Comparison of ENCODE assay signal across 37 cellular contexts in genomic region chrX:134880866-134881265, GRCh38. TPM values are rescaled to one million over a fixed set of nuclear protein-coding genes. Genes with fewer than 3 reads are reported as not detected.
DNase-seq lines count a peak whose midpoint lies in the region; FAIRE-seq and TF ChIP-seq lines count a peak whose summit lies in the region.
"Had no signal": no experiment of that assay in that cellular context is flagged by ENCODE, and none has a peak within 500 bp of the region (broad histone marks: within the 10 kb centered on the region; RNA-seq: fewer than 3 reads in every experiment).

No MANE protein-coding gene starts in this region.

- no peak overlapping the region for H3K18ac ChIP-seq in mesenchymal stem cell (ENCODE audit: low read depth in 1 of 2, low read length in 2 of 2)

- no peak overlapping the region for H3K4ac ChIP-seq in mesenchymal stem cell (ENCODE audit: low read depth in 1 of 2, low read length in 2 of 2)

- H3K36me3 ChIP-seq in SK-N-SH (replicated peaks in 1 of 2; ENCODE audit: control insufficient read depth in 1 of 2, insufficient read depth in 2 of 2, low read length in 1 of 2) = no peaks in the 10 kb centered on the region
- no peaks in the 10 kb centered on the region for H3K36me3 ChIP-seq in mesenchymal stem cell (ENCODE audit: control insufficient read depth in 1 of 2, insufficient read depth in 2 of 2, low read depth in 1 of 2, low read length in 2 of 2)
- H3K36me3 ChIP-seq: cardiac muscle cell, colonic mucosa, heart left ventricle, left ventricle myocardium inferior, SJCRH30, thoracic aorta had no signal

- no peaks in the 10 kb centered on the region for H3K9me2 ChIP-seq in SK-N-SH

- POLR2A ChIA-PET in SK-N-SH (lab: Yijun Ruan, JAX) = interaction anchor here (0.6 kb wide), 1 partner anchor 94 kb away, joined by 4 read pairs; no protein-coding TSS in a partner anchor

- H3K9ac ChIP-seq in SK-N-SH (no peak overlapping the region), mesenchymal stem cell (ENCODE audit: low read length) (no peak overlapping the region)
- H3K9ac ChIP-seq: parathyroid adenoma had no signal

- no peak overlapping the region for H2BK12ac ChIP-seq in mesenchymal stem cell (ENCODE audit: low read length in 2 of 2)

- no peak for TF ChIP-seq POLR2A in GM12892 (IDR thresholded peaks at IDR 0.05; ENCODE audit: low read depth, low read length)

- H3K23ac ChIP-seq in mesenchymal stem cell (ENCODE audit: low read length in 2 of 2) = no peak overlapping the region

- no peak overlapping the region for H3K14ac ChIP-seq in mesenchymal stem cell (ENCODE audit: low read length in 2 of 2)

- no peak for TF ChIP-seq RAD21 in SK-N-SH (IDR thresholded peaks at IDR 0.05; ENCODE audit: low read length)

- H4K20me1 ChIP-seq in SK-N-SH (ENCODE audit: insufficient read depth) = no peaks in the 10 kb centered on the region

- no peak for TF ChIP-seq EP300 in SK-N-SH (IDR thresholded peaks at IDR 0.05; ENCODE audit: borderline replicate concordance in 1 of 2, low read depth in 1 of 2, low read length in 1 of 2)

- no peaks in the 10 kb centered on the region for H3F3A ChIP-seq in SK-N-SH (replicated peaks; ENCODE audit: insufficient read depth)

- H2BK15ac ChIP-seq in mesenchymal stem cell (ENCODE audit: low read depth, poor library complexity, severe bottlenecking) = no peak overlapping the region

- no peak overlapping the region for H2AK5ac ChIP-seq in mesenchymal stem cell (ENCODE audit: low read length, severe bottlenecking)

- H4K8ac ChIP-seq in mesenchymal stem cell (ENCODE audit: low read length) = no peak overlapping the region

- CTCF ChIA-PET in SK-N-SH (lab: Yijun Ruan, JAX) = interaction anchor here (0.9 kb wide), 1 partner anchor 19 kb away, joined by 3 read pairs; no protein-coding TSS in a partner anchor

- no peak overlapping the region for H3K27ac ChIP-seq in SK-N-SH (ENCODE audit: low read depth in 2 of 2, low read length in 1 of 2)
- H3K27ac ChIP-seq in mesenchymal stem cell (ENCODE audit: low read length, poor library complexity, severe bottlenecking) = no peak overlapping the region
- H3K27ac ChIP-seq: cardiac muscle cell, colonic mucosa, heart left ventricle, HL-60, left ventricle myocardium inferior, parathyroid adenoma, SJCRH30, thoracic aorta had no signal

- H2BK5ac ChIP-seq in mesenchymal stem cell (ENCODE audit: low read depth, low read length, poor library complexity, severe bottlenecking) = no peak overlapping the region

- no peaks in the 10 kb centered on the region for H3K79me1 ChIP-seq in mesenchymal stem cell (replicated peaks; ENCODE audit: low read length, poor library complexity, severe bottlenecking)

- no peaks in the 10 kb centered on the region for H3K79me2 ChIP-seq in SK-N-SH (ENCODE audit: insufficient read depth)
- H3K79me2 ChIP-seq: parathyroid adenoma had no signal

- WGBS in SK-N-SH (ENCODE audit: low lambda C conversion rate) = 39% methylated on average over 4 of the region's 4 CpGs
- WGBS in mesenchymal stem cell = 92% methylated on average over 2 of the region's 4 CpGs

- H3K9me3 ChIP-seq in SK-N-SH (no peaks in the 10 kb centered on the region), mesenchymal stem cell (ENCODE audit: control insufficient read depth, low read length) (no peaks in the 10 kb centered on the region)
- H3K9me3 ChIP-seq: colonic mucosa, heart left ventricle, left ventricle myocardium inferior, SJCRH30, thoracic aorta had no signal

- peaks cover 8% of the 10 kb centered on the region; the same call in 1 of the 2 replicates for H3K27me3 ChIP-seq in SK-N-SH (ENCODE audit: insufficient read depth)
- peaks cover 0 to 16% of the 10 kb centered on the region in 2 experiments for H3K27me3 ChIP-seq in mesenchymal stem cell (ENCODE audit: control insufficient read depth in 1 of 2, insufficient read depth in 1 of 2, low read length in 2 of 2)
- H3K27me3 ChIP-seq: cardiac muscle cell, colonic mucosa, SJCRH30 had no signal

- H3K4me3 ChIP-seq in SK-N-SH (ENCODE audit: low read depth in 2 of 2, low read length in 1 of 2) (no peak overlapping the region), cardiac fibroblast (replicated peaks in 1 of 2; ENCODE audit: low read depth in 2 of 2, low read length in 2 of 2) (no peak overlapping the region), mesenchymal stem cell (ENCODE audit: insufficient read depth in 1 of 2, low read depth in 1 of 2, low read length in 2 of 2) (no peak overlapping the region)
- H3K4me3 ChIP-seq: cardiac muscle cell, colonic mucosa, heart left ventricle, left ventricle myocardium inferior, SJCRH30, thoracic aorta had no signal

- no peak overlapping the region for H2AFZ ChIP-seq in SK-N-SH (ENCODE audit: low read depth)
- H2AFZ ChIP-seq in mesenchymal stem cell (ENCODE audit: low read depth, low read length) = no peak overlapping the region
- H2AFZ ChIP-seq: parathyroid adenoma had no signal

- TF ChIP-seq CTCF in SK-N-SH (IDR thresholded peaks at IDR 0.05) (no peak), cardiac fibroblast (IDR thresholded peaks at IDR 0.05; ENCODE audit: low read depth, low read length) (no peak)

- no peaks in the 10 kb centered on the region for H3K4me1 ChIP-seq in SK-N-SH (ENCODE audit: control insufficient read depth in 1 of 2, insufficient read depth in 2 of 2, low read depth in 1 of 2, low read length in 1 of 2)
- no peaks in the 10 kb centered on the region for H3K4me1 ChIP-seq in mesenchymal stem cell (ENCODE audit: control insufficient read depth, insufficient read depth, low read depth, low read length)
- H3K4me1 ChIP-seq: colonic mucosa, heart left ventricle, left ventricle myocardium inferior, parathyroid adenoma, SJCRH30 had no signal

- H4K91ac ChIP-seq in mesenchymal stem cell (ENCODE audit: low read length) = no peak overlapping the region

- DNase-seq in AG20443 (ENCODE audit: low spot score) (peak; percentile 32), SK-N-SH (no peak), cardiac fibroblast (ENCODE audit: low read depth in 2 of 2) (peak; percentile 14 to 67), mesenchymal stem cell (peak; percentile 27), GM12892 (ENCODE audit: insufficient read length) (no peak), NCI-H1092 treated with DMSO at 0.1 percent for 48 hours (lab: John Stamatoyannopoulos, UW) (no peak)
- DNase-seq in activated CD4-positive, alpha-beta T cell treated with anti-CD3 and anti-CD28 coated beads, Interleukin-2, amount 50 U/mL, for 4 hours = no peak
- DNase-seq in activated CD4-positive, CD25-positive, alpha-beta regulatory T cell treated with anti-CD3 and anti-CD28 coated beads, Interleukin-2, amount 50 U/mL, for 72 hours = no peak
- DNase-seq: activated naive CD4-positive, alpha-beta T cell treated with Interleukin-2 at 50 U/mL for 16 hours; AML-193; Calu3; CD4-positive, CD25-positive, alpha-beta regulatory T cell; colonic mucosa; DMS79; effector CD4-positive, alpha-beta T cell; foreskin fibroblast; GDM1; heart left ventricle; left ventricle myocardium inferior; mesendoderm; MV-4-11; NCI-H146; NCI-H446; NCI-H774; retina; RPMI8226; SJCRH30; small intestine; stimulated activated naive CD8-positive, alpha-beta T cell treated with anti-CD3 and anti-CD28 coated beads, Interleukin-15, Interleukin-2, amounts not matched to agents 100 U/mL and 50 U/mL, for 24 hours; T-helper 1 cell had no signal

- H3K4me2 ChIP-seq in SK-N-SH (no peak overlapping the region), mesenchymal stem cell (ENCODE audit: low read length, poor library complexity, severe bottlenecking) (no peak overlapping the region)

- no peak for FAIRE-seq in GM12892 (lab: Jason Lieb, UNC)
- FAIRE-seq: H54, keratinocyte, small intestine, urothelium cell line had no signal

- H2BK120ac ChIP-seq in mesenchymal stem cell (ENCODE audit: low read depth, low read length) = no peak overlapping the region

TF ChIP-seq in SK-N-SH, 30 proteins besides CTCF, POLR2A, EP300 and RAD21:
- peak; percentile 55; the same call in 1 of the 2 replicates for TF ChIP-seq USF1 (IDR thresholded peaks at IDR 0.05; ENCODE audit: borderline replicate concordance, low read depth)
- TF ChIP-seq MAX (IDR thresholded peaks at IDR 0.05; ENCODE audit: low read depth) = no peak
- TF ChIP-seq YY1 (IDR thresholded peaks at IDR 0.05; ENCODE audit: low read depth) = no peak
- no peak for TF ChIP-seq NRF1 (IDR thresholded peaks at IDR 0.05; ENCODE audit: low read depth, low read length)
- no peak for TF ChIP-seq JUND (IDR thresholded peaks at IDR 0.05)

RNA-seq across cellular contexts. Expression of gene MOSPD1, which starts 34.2 kb away (rescaled TPM):
- 7.5 and 12.1 TPM in 2 replicates for polyA plus RNA-seq in SK-N-SH (2012; rRNA removed)
- polyA plus RNA-seq in SK-N-SH (2012; cell fraction: cytosol; rRNA removed) = 16.1 and 20.9 TPM in 2 replicates
- polyA plus RNA-seq in SK-N-SH (2012; cell fraction: nucleus; rRNA removed) = 3.2 and 9.5 TPM in 2 replicates
- polyA plus RNA-seq in mesenchymal stem cell (2013, experiment 1 of 2) = 69.4 TPM
- 72.5 TPM for polyA plus RNA-seq in mesenchymal stem cell (2013, experiment 2 of 2)
- polyA plus RNA-seq in GM12892 (2012; ENCODE audit: missing spikeins) = 6.9 TPM

Comparison
In these comparisons a context has a peak if more than half of its experiments do, and no peak if none do; other contexts are left out.
1. DNase-seq: peak in AG20443 (single experiment), cardiac fibroblast (2 of 2) and mesenchymal stem cell (single experiment); none in SK-N-SH (single experiment), activated CD4-positive, alpha-beta T cell treated with anti-CD3 and anti-CD28 coated beads, Interleukin-2, amount 50 U/mL, for 4 hours (0 of 2), GM12892 (single experiment), NCI-H1092 treated with DMSO at 0.1 percent for 48 hours (single experiment) and activated CD4-positive, CD25-positive, alpha-beta regulatory T cell treated with anti-CD3 and anti-CD28 coated beads, Interleukin-2, amount 50 U/mL, for 72 hours (single experiment).